In genomic region chr1:67134692-67135091, GRCh38 we compare ENCODE assay signal across 8 cellular contexts. TPM values are rescaled to one million over a fixed set of nuclear protein-coding genes. Genes with fewer than 3 reads are reported as not detected.
DNase-seq lines count a peak whose midpoint lies in the region; ATAC-seq, FAIRE-seq and TF ChIP-seq lines count a peak whose summit lies in the region.

C1orf141 (minus strand) TSS chr1:67134970; CDS start chr1:67127240, 7,730 bp downstream.

- no peaks in the 10 kb centered on the region for H3K36me3 ChIP-seq in thyroid gland
- no peaks in the 10 kb centered on the region for H3K36me3 ChIP-seq in small intestine (ENCODE audit: control insufficient read depth in 2 of 2, insufficient read depth in 2 of 2, low read length in 2 of 2)

- no peak for ATAC-seq in HG02610 (IDR thresholded peaks at IDR 0.05; ENCODE audit: unreplicated experiment)

- FAIRE-seq in small intestine (lab: Jason Lieb, UNC) = no peak

- DNase-seq in activated CD8-positive, alpha-beta memory T cell treated with anti-CD3 and anti-CD28 coated beads, Interleukin-2, amount 50 U/mL, for 4 hours = peak; percentile 19
- no peak for DNase-seq in activated CD8-positive, alpha-beta memory T cell treated with anti-CD3 and anti-CD28 coated beads for 24 hours
- peak; percentile 66 for DNase-seq in ecto neural progenitor cell (ENCODE audit: low spot score)
- DNase-seq in medulla oblongata (ENCODE audit: extremely low spot score) = peak; percentile 25
- DNase-seq in thyroid gland = peak; percentile 30 to 37
- DNase-seq in small intestine = no peak
- no peak for DNase-seq in SHP77 (lab: John Stamatoyannopoulos, UW)

- H3K27ac ChIP-seq in thyroid gland = no peak within 1 kb of the TSS
- no peak within 1 kb of the TSS for H3K27ac ChIP-seq in small intestine (ENCODE audit: low read depth in 1 of 2, low read length in 1 of 2)

- H3K9me3 ChIP-seq in thyroid gland (no peaks in the 10 kb centered on the region), small intestine (ENCODE audit: control insufficient read depth, low read depth) (no peaks in the 10 kb centered on the region)

- H3K4me3 ChIP-seq in thyroid gland (replicated peaks in 1 of 3) (no peak within 1 kb of the TSS), small intestine (ENCODE audit: low read depth in 1 of 2, low read length in 2 of 2) (no peak within 1 kb of the TSS)

- intact Hi-C loops in thyroid gland (cut with DNase I) = no loop called here

- H3K27me3 ChIP-seq in thyroid gland (no peaks in the 10 kb centered on the region), small intestine (ENCODE audit: control insufficient read depth in 2 of 2, insufficient read depth in 2 of 2, low read length in 2 of 2) (peaks cover 0 to 2% of the 10 kb centered on the region in 2 donors)

- no peak for TF ChIP-seq POLR2A in thyroid gland (IDR thresholded peaks at IDR 0.05)

- H3K4me1 ChIP-seq in thyroid gland = peaks cover 5 to 6% of the 10 kb centered on the region in 2 donors
- H3K4me1 ChIP-seq in small intestine (ENCODE audit: control insufficient read depth in 2 of 2, insufficient read depth in 1 of 2, low read depth in 1 of 2, low read length in 1 of 2) = peaks cover 3 to 7% of the 10 kb centered on the region in 2 donors

- TF ChIP-seq CTCF in thyroid gland (IDR thresholded peaks at IDR 0.05) = no peak

- WGBS in thyroid gland, 2 donors = 12 to 21% methylated on average over 28 of the region's 28 CpGs
- WGBS in small intestine, 3 donors = 18 to 42% (median 41%) methylated on average over 27 to 28 of the region's 28 CpGs

RNA-seq across cellular contexts. Expression of gene C1orf141, which starts in this region (rescaled TPM):
- total RNA-seq in thyroid gland = not detected
- polyA plus RNA-seq in small intestine = not detected

Comparison
In these comparisons a context has a peak if more than half of its experiments do, and no peak if none do; other contexts are left out.
1. DNase-seq: peak in activated CD8-positive, alpha-beta memory T cell treated with anti-CD3 and anti-CD28 coated beads, Interleukin-2, amount 50 U/mL, for 4 hours (single experiment), ecto neural progenitor cell (single experiment) and medulla oblongata (single experiment); none in activated CD8-positive, alpha-beta memory T cell treated with anti-CD3 and anti-CD28 coated beads for 24 hours (single experiment), small intestine (single experiment) and SHP77 (0 of 2).
2. Peak in DNase-seq in thyroid gland; RNA of the gene not detected or under 1 TPM.